Comparison of ENCODE assay signal across 18 cellular contexts in the genomic region with DNA sequence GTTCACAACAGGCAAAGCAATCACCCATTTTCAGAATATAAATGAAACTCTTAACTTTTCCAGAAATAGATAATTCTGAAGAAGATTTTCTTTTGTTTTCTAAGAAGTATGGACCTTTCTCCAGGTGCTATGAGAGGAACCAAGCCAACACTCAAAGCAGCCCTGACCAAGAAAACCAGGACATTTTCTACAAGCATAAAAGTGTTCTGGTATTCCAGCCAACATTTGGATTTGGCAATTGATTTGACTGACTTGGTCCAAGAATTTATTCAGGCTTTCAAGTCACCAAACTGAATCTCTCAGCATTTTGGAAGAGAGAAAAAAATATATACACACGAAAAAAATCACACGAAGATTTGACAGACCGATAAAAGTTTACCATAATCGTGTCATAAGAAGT.
DNase-seq lines count a peak whose midpoint lies in the region; TF ChIP-seq lines count a peak whose summit lies in the region.
"Had no signal": no experiment of that assay in that cellular context is flagged by ENCODE, and none has a peak within 500 bp of the region (broad histone marks: within the 10 kb centered on the region; RNA-seq: fewer than 3 reads in every experiment).

No MANE protein-coding gene starts in this region.

- no peak overlapping the region for H2AFZ ChIP-seq in mammary epithelial cell (ENCODE audit: low read depth, low read length)

- H3K79me2 ChIP-seq in mammary epithelial cell (ENCODE audit: insufficient read depth, low read length), result no peaks in the 10 kb centered on the region

- TF ChIP-seq CTCF in breast epithelium (IDR thresholded peaks at IDR 0.05) (no peak), mammary epithelial cell (conservative IDR thresholded peaks at IDR 0.05 in 1 of 2, IDR thresholded peaks at IDR 0.05 in 1 of 2; ENCODE audit: extremely low read depth in 1 of 2, insufficient read depth in 1 of 2, low read depth in 1 of 2, low read length in 2 of 2) (no peak)

- no peak overlapping the region for H3K4me2 ChIP-seq in mammary epithelial cell (ENCODE audit: insufficient read depth, low read depth, low read length)
- H3K4me2 ChIP-seq: BLaER1 had no signal

- CTCF ChIA-PET in mammary epithelial cell (lab: Charles Lee; ENCODE audit: low non-redundant PET), result no interaction called here

- intact Hi-C loops in breast epithelium (cut with DNase I; ENCODE audit: low total_unique reads), result no loop called here
- intact Hi-C loops in mammary epithelial cell (cut with micrococcal nuclease), result no loop called here
- intact Hi-C loops in cardiac septum (cut with DNase I), result no loop called here

- H3K36me3 ChIP-seq in breast epithelium (no peaks in the 10 kb centered on the region), mammary epithelial cell (ENCODE audit: insufficient read depth, low read length) (no peaks in the 10 kb centered on the region)
- H3K36me3 ChIP-seq: BLaER1, HAP-1 had no signal

- in situ Hi-C loops in mammary epithelial cell (cut with MboI; ENCODE audit: low sequenced_read_pairs in 2 of 2), result no loop called here

- BruUV-seq in mammary epithelial cell (replicated peaks; lab: Mats Ljungman, UMichigan), result no TSS peak

- TF ChIP-seq POLR2A in breast epithelium (IDR thresholded peaks at IDR 0.05), result no peak

- WGBS in mammary epithelial cell (ENCODE audit: low coverage, missing lambda C conversion rate), result 39% methylated on average over 4 of the region's 4 CpGs

- H4K20me1 ChIP-seq in mammary epithelial cell (ENCODE audit: insufficient read depth, low read length), result no peaks in the 10 kb centered on the region
- H4K20me1 ChIP-seq: BLaER1 had no signal

- H3K9ac ChIP-seq in mammary epithelial cell (ENCODE audit: insufficient read depth, low read length), result no peak overlapping the region
- H3K9ac ChIP-seq: BLaER1 had no signal

- no peak overlapping the region for H3K4me3 ChIP-seq in breast epithelium
- no peak overlapping the region for H3K4me3 ChIP-seq in mammary epithelial cell (replicated peaks in 1 of 3; ENCODE audit: insufficient read depth in 1 of 3, low read depth in 2 of 3, low read length in 3 of 3)
- H3K4me3 ChIP-seq: BLaER1, HAP-1 had no signal

- H3K27ac ChIP-seq in breast epithelium (peak overlapping the region; percentile 59 to 76), mammary epithelial cell (ENCODE audit: insufficient read depth, low read depth, low read length) (no peak overlapping the region)
- H3K27ac ChIP-seq: 22Rv1, BLaER1, C4-2B had no signal

- H3K4me1 ChIP-seq in breast epithelium, result no peaks in the 10 kb centered on the region
- H3K4me1 ChIP-seq in mammary epithelial cell (ENCODE audit: insufficient read depth, low read length), result peaks cover 9% of the 10 kb centered on the region
- H3K4me1 ChIP-seq: BLaER1, HAP-1 had no signal

- no peaks in the 10 kb centered on the region for H3K9me3 ChIP-seq in breast epithelium
- H3K9me3 ChIP-seq in mammary epithelial cell (replicated peaks; ENCODE audit: insufficient read depth, low read length), result no peaks in the 10 kb centered on the region
- H3K9me3 ChIP-seq: BLaER1, HAP-1 had no signal

- H3K27me3 ChIP-seq in breast epithelium (no peaks in the 10 kb centered on the region), mammary epithelial cell (ENCODE audit: insufficient read depth, low read length) (no peaks in the 10 kb centered on the region)
- H3K27me3 ChIP-seq: BLaER1 had no signal

- dilution Hi-C loops in mammary epithelial cell (cut with HindIII; ENCODE audit: low sequenced_read_pairs), result no loop called here

- no peak for DNase-seq in breast epithelium (ENCODE audit: low spot score in 2 of 2)
- no peak for DNase-seq in mammary epithelial cell
- peak; percentile 29 for DNase-seq in cerebellum (ENCODE audit: low spot score)
- peak; percentile 43 for DNase-seq in superior temporal gyrus (ENCODE audit: extremely low spot score)
- DNase-seq in hepatic stellate cell (ENCODE audit: low spot score), result no peak
- no peak for DNase-seq in cardiac septum (ENCODE audit: low spot score)
- DNase-seq: CD4-positive, CD25-positive, alpha-beta regulatory T cell; CD8-positive, alpha-beta memory T cell; DMS 273 treated with DMSO at 0.1 percent for 48 hours; DMS79; EL; GF-D8; GOT3; HFFc6 had no signal

Comparison
In these comparisons a context has a peak if more than half of its experiments do, and no peak if none do; other contexts are left out.
1. DNase-seq: peak in cerebellum (single experiment) and superior temporal gyrus (single experiment); none in breast epithelium (0 of 2), mammary epithelial cell (single experiment), hepatic stellate cell (single experiment) and cardiac septum (single experiment).